ENCODE assay signal across 12 cellular contexts in genomic region chr6:2819115-2819514, GRCh38. TPM values are rescaled to one million over a fixed set of nuclear protein-coding genes. Genes with fewer than 3 reads are reported as not detected.
DNase-seq lines count a peak whose midpoint lies in the region; ATAC-seq and TF ChIP-seq lines count a peak whose summit lies in the region.
"Had no signal": no experiment of that assay in that cellular context is flagged by ENCODE, and none has a peak within 500 bp of the region (broad histone marks: within the 10 kb centered on the region; RNA-seq: fewer than 3 reads in every experiment).

No MANE protein-coding gene starts in this region.

- H3K27ac ChIP-seq in epithelial cell of prostate (peak overlapping the region; percentile 95), neural cell (ENCODE audit: low read length) (peak overlapping the region; percentile 48), upper lobe of right lung (peak overlapping the region; percentile 63)

- no peaks in the 10 kb centered on the region for H3K79me2 ChIP-seq in neural cell (replicated peaks; ENCODE audit: insufficient read depth, low read length)

- TF ChIP-seq POLR2A in lower leg skin (IDR thresholded peaks at IDR 0.05): no peak

- H3K4me3 Mint-ChIP-seq in activated T-cell treated with anti-CD3 and anti-CD28 coated beads, Interleukin-2, amount 50 U/mL, for 72 hours: peak overlapping the region in 1 of 2 donors; percentile 55
- H3K4me3 Mint-ChIP-seq: activated CD8-positive, alpha-beta memory T cell treated with anti-CD3 and anti-CD28 coated beads, Interleukin-2, amount 10 ng/mL, durations not matched to agents 7 days and 5 days had no signal

- peak in 1 of 2 donors; percentile 12 for ATAC-seq in activated T-cell treated with anti-CD3 and anti-CD28 coated beads, Interleukin-2, amount 50 U/mL, for 72 hours (replicated peaks in 1 of 2)
- no peak for ATAC-seq in upper lobe of right lung
- ATAC-seq: activated CD8-positive, alpha-beta memory T cell treated with anti-CD3 and anti-CD28 coated beads, Interleukin-2, amount 10 ng/mL, durations not matched to agents 7 days and 5 days had no signal

- peaks cover 24% of the 10 kb centered on the region for H3K4me1 ChIP-seq in upper lobe of right lung

- H3K27me3 Mint-ChIP-seq in activated T-cell treated with anti-CD3 and anti-CD28 coated beads, Interleukin-2, amount 50 U/mL, for 72 hours (ENCODE audit: low read depth): peaks cover 7% of the 10 kb centered on the region
- H3K27me3 Mint-ChIP-seq: activated CD8-positive, alpha-beta memory T cell treated with anti-CD3 and anti-CD28 coated beads, Interleukin-2, amount 10 ng/mL, durations not matched to agents 7 days and 5 days had no signal

- no peak overlapping the region for H2AFZ ChIP-seq in neural cell (ENCODE audit: low read depth, low read length)

- H3K27me3 ChIP-seq in neural cell (ENCODE audit: insufficient read depth, low read depth, low read length) (no peaks in the 10 kb centered on the region), upper lobe of right lung (no peaks in the 10 kb centered on the region)

- peak overlapping the region; percentile 53 for H3K4me2 ChIP-seq in neural cell (ENCODE audit: low read length)

- H3F3A ChIP-seq in neural cell (ENCODE audit: insufficient read depth, low read length, poor library complexity, severe bottlenecking): no peaks in the 10 kb centered on the region

- no peak for TF ChIP-seq EP300 in neural cell (conservative IDR thresholded peaks at IDR 0.05; ENCODE audit: poor library complexity, severe bottlenecking)

- peaks cover 18 to 24% of the 10 kb centered on the region in 2 donors for H3K36me3 Mint-ChIP-seq in activated T-cell treated with anti-CD3 and anti-CD28 coated beads, Interleukin-2, amount 50 U/mL, for 72 hours (ENCODE audit: insufficient read depth in 2 of 2)

- WGBS in lower leg skin, 2 donors: 85 to 88% methylated on average over 5 of the region's 5 CpGs

- peak overlapping the region; percentile 66 for H3K27ac Mint-ChIP-seq in activated T-cell treated with anti-CD3 and anti-CD28 coated beads, Interleukin-2, amount 50 U/mL, for 72 hours
- H3K27ac Mint-ChIP-seq: activated CD8-positive, alpha-beta memory T cell treated with anti-CD3 and anti-CD28 coated beads, Interleukin-2, amount 10 ng/mL, durations not matched to agents 7 days and 5 days had no signal

- H3K4me1 Mint-ChIP-seq in activated T-cell treated with anti-CD3 and anti-CD28 coated beads, Interleukin-2, amount 50 U/mL, for 72 hours (ENCODE audit: low read depth): peaks cover 46% of the 10 kb centered on the region

- no peak for TF ChIP-seq RAD21 in neural cell (conservative IDR thresholded peaks at IDR 0.05)

- no peaks in the 10 kb centered on the region for H4K20me1 ChIP-seq in neural cell (ENCODE audit: insufficient read depth)

- H3K4me3 ChIP-seq in neural cell (ENCODE audit: low read length): peak overlapping the region; percentile 37
- no peak overlapping the region for H3K4me3 ChIP-seq in upper lobe of right lung
- H3K4me3 ChIP-seq in lower leg skin (ENCODE audit: low read depth, poor library complexity, severe bottlenecking): no peak overlapping the region
- H3K4me3 ChIP-seq: HAP-1 had no signal

- H3K9me3 Mint-ChIP-seq in activated T-cell treated with anti-CD3 and anti-CD28 coated beads, Interleukin-2, amount 50 U/mL, for 72 hours: peaks cover 8 to 9% of the 10 kb centered on the region in 2 donors

- H3K36me3 ChIP-seq in neural cell (ENCODE audit: insufficient read depth, low read length): no peaks in the 10 kb centered on the region
- H3K36me3 ChIP-seq in upper lobe of right lung: no peaks in the 10 kb centered on the region
- H3K36me3 ChIP-seq: HAP-1 had no signal

- H3K9ac ChIP-seq in neural cell (ENCODE audit: low read length): no peak overlapping the region

- no peaks in the 10 kb centered on the region for H3K9me2 ChIP-seq in neural cell (ENCODE audit: insufficient read depth, low read length)

- TF ChIP-seq CTCF in neural cell (IDR thresholded peaks at IDR 0.05; ENCODE audit: poor library complexity, severe bottlenecking): no peak
- TF ChIP-seq CTCF in upper lobe of right lung (IDR thresholded peaks at IDR 0.05): no peak
- no peak for TF ChIP-seq CTCF in lower leg skin (IDR thresholded peaks at IDR 0.05)

- no peak for DNase-seq in activated T-cell treated with anti-CD3 and anti-CD28 coated beads, Interleukin-2, amount 50 U/mL, for 72 hours
- no peak for DNase-seq in activated T-cell treated with anti-CD3 and anti-CD28 coated beads, Interleukin-2, amount 50 U/mL, for 48 hours
- DNase-seq in epithelial cell of prostate (ENCODE audit: low read depth, low spot score) (no peak), upper lobe of right lung (no peak), lower leg skin (ENCODE audit: low spot score in 2 of 2) (no peak), A172 (ENCODE audit: low spot score) (no peak), GM19240 (ENCODE audit: insufficient read length, low spot score) (no peak)
- DNase-seq: 8988T; activated CD8-positive, alpha-beta memory T cell treated with anti-CD3 and anti-CD28 coated beads, Interleukin-2, amount 10 ng/mL, durations not matched to agents 7 days and 5 days; Caco-2 had no signal

- H3K9me3 ChIP-seq in neural cell (ENCODE audit: low read length) (no peaks in the 10 kb centered on the region), upper lobe of right lung (no peaks in the 10 kb centered on the region)

- intact Hi-C loops in upper lobe of right lung (cut with DNase I) (no loop called here), lower leg skin (cut with DNase I; ENCODE audit: low total_unique reads) (no loop called here)

TF ChIP-seq in neural cell, 6 proteins besides CTCF, POLR2A, EP300 and RAD21:
- TF ChIP-seq TAF1 (IDR thresholded peaks at IDR 0.05; ENCODE audit: low read depth): no peak
TF ChIP-seq in neural cell: peak in this region for 0.

RNA-seq across cellular contexts. Expression of gene SERPINB1, which starts 22.5 kb away (rescaled TPM):
- total RNA-seq in activated T-cell treated with anti-CD3 and anti-CD28 coated beads, Interleukin-2, amount 50 U/mL, for 72 hours: 100 to 1,000 TPM; 131 to 203 TPM
- polyA plus RNA-seq in neural cell: not detected in 2 replicates
- polyA minus RNA-seq in neural cell: not detected in 2 replicates
- total RNA-seq in upper lobe of right lung: 101 TPM
- total RNA-seq in lower leg skin: 10 to 100 TPM; 12.6 to 41.1 (median 17.6) TPM
- total RNA-seq in A172 (2014; rRNA removed; shearing (Covaris generic)): 12.9 and 15.0 TPM in 2 replicates

RNA-seq across cellular contexts. Expression of gene WRNIP1, which starts 53.9 kb away (rescaled TPM):
- total RNA-seq in activated T-cell treated with anti-CD3 and anti-CD28 coated beads, Interleukin-2, amount 50 U/mL, for 72 hours: 10 to 100 TPM; 40.9 to 47.1 TPM
- 93.7 and 106 TPM in 2 replicates for polyA plus RNA-seq in neural cell
- 84.0 and 93.7 TPM in 2 replicates for polyA minus RNA-seq in neural cell
- total RNA-seq in upper lobe of right lung: 42.9 TPM
- total RNA-seq in lower leg skin: 10 to 100 TPM; 72.3 to 94.7 (median 87.0) TPM
- 85.9 and 90.5 TPM in 2 replicates for total RNA-seq in A172 (2014; rRNA removed; shearing (Covaris generic))
